8 cellular contexts compared by ENCODE assay signal in genomic region chr18:41955688-41956087, GRCh38. TPM values are rescaled to one million over a fixed set of nuclear protein-coding genes. Genes with fewer than 3 reads are reported as not detected.
A peak's percentile ranks its signal among the peaks of the same experiment; 100 is the strongest.
DNase-seq lines count a peak whose midpoint lies in the region; ATAC-seq and TF ChIP-seq lines count a peak whose summit lies in the region.

No MANE protein-coding gene starts in this region.

- no peaks in the 10 kb centered on the region; a peak in 1 of 5 replicates for H3K9me3 Mint-ChIP-seq in H9

- H2AFZ ChIP-seq in H9 (ENCODE audit: low read length): no peak overlapping the region

- H4K91ac ChIP-seq in H9 (ENCODE audit: insufficient read length, low read depth, low read length): no peak overlapping the region

- peak overlapping the region; percentile 91 for H3K9ac ChIP-seq in H9 (ENCODE audit: extremely low read depth, insufficient read length, low read length)
- H3K9ac ChIP-seq in SK-N-MC (ENCODE audit: insufficient read length): peak overlapping the region; percentile 92
- H3K9ac ChIP-seq in skeletal muscle tissue (ENCODE audit: low read depth in 1 of 3, low read length in 3 of 3): peak overlapping the region; percentile 88 to 94 (median 94)

- H3K14ac ChIP-seq in H9 (ENCODE audit: insufficient read depth, low read length): no peak overlapping the region; the same call in 1 of the 2 replicates

- H4K8ac ChIP-seq in H9 (replicated peaks; ENCODE audit: insufficient read length, low read depth, low read length): no peak overlapping the region

- H3K4ac ChIP-seq in H9 (ENCODE audit: low read depth, low read length): no peak overlapping the region

- H3K23ac ChIP-seq in H9 (ENCODE audit: insufficient read length, low read depth, low read length): no peak overlapping the region

- peaks cover 3% of the 10 kb centered on the region for H3K23me2 ChIP-seq in H9 (ENCODE audit: insufficient read length, low read depth, low read length, poor library complexity, severe bottlenecking)

- no peaks in the 10 kb centered on the region for H3K4me1 ChIP-seq in H9 (ENCODE audit: insufficient read depth, low read length)
- peaks cover 8 to 12% (median 10%) of the 10 kb centered on the region in 3 donors for H3K4me1 ChIP-seq in skeletal muscle tissue (ENCODE audit: control insufficient read depth in 3 of 3, insufficient read depth in 3 of 3, low read length in 3 of 3)

- no CpG with 5 or more reads among the region's 11 CpGs for WGBS in H9 (ENCODE audit: extremely low coverage, insufficient read length, low lambda C conversion rate)

- peak overlapping the region; percentile 96 for H3K4me3 ChIP-seq in SK-N-MC
- peak overlapping the region; percentile 76 for H3K4me3 ChIP-seq in fibroblast of villous mesenchyme (ENCODE audit: low read depth, low read length)
- H3K4me3 ChIP-seq in skeletal muscle tissue (ENCODE audit: low read length in 3 of 3): peak overlapping the region; percentile 89 to 100 (median 91)

- H3K18ac ChIP-seq in H9 (ENCODE audit: insufficient read length, low read depth, low read length): no peak overlapping the region

- H2AK5ac ChIP-seq in H9 (ENCODE audit: insufficient read length, low read length): no peak overlapping the region

- H3K27me3 ChIP-seq in H9 (ENCODE audit: insufficient read depth, low read length): no peaks in the 10 kb centered on the region
- H3K27me3 ChIP-seq in skeletal muscle tissue (ENCODE audit: control insufficient read depth in 3 of 3, insufficient read depth in 3 of 3, low read length in 3 of 3): no peaks in the 10 kb centered on the region

- no peak overlapping the region for H2BK5ac ChIP-seq in H9 (ENCODE audit: insufficient read length, low read length)

- H3K4me2 ChIP-seq in H9 (ENCODE audit: insufficient read depth, insufficient read length, low read length): peak overlapping the region; percentile 97

- no peak overlapping the region for H2BK15ac ChIP-seq in H9 (ENCODE audit: low read depth, low read length)

- no peak for ATAC-seq in GM18870 (IDR thresholded peaks at IDR 0.05; ENCODE audit: unreplicated experiment)

- H2BK20ac ChIP-seq in H9 (ENCODE audit: low read depth, low read length, poor library complexity, severe bottlenecking): no peak overlapping the region

- peak overlapping the region in 2 of 3 experiments; percentile 99 to 100; a peak in 5 of 7 replicates for H3K27ac Mint-ChIP-seq in H9

- peaks cover 10 to 11% of the 10 kb centered on the region in 2 experiments for H3K4me1 Mint-ChIP-seq in H9

- no peak overlapping the region for H4K5ac ChIP-seq in H9 (ENCODE audit: insufficient read length, low read depth, low read length)

- H3K79me1 ChIP-seq in H9 (ENCODE audit: insufficient read depth, low read depth, low read length, poor library complexity, severe bottlenecking): no peaks in the 10 kb centered on the region

- TF ChIP-seq CTCF in H9 (conservative IDR thresholded peaks at IDR 0.05): no peak
- TF ChIP-seq CTCF in fibroblast of villous mesenchyme (IDR thresholded peaks at IDR 0.05; ENCODE audit: insufficient read depth, low read depth, low read length): no peak

- H3K27me3 Mint-ChIP-seq in H9 (ENCODE audit: low read depth): peaks cover 26% of the 10 kb centered on the region

- H2BK12ac ChIP-seq in H9 (ENCODE audit: insufficient read length, low read depth, low read length): no peak overlapping the region

- peak overlapping the region; percentile 100 for H3K4me3 Mint-ChIP-seq in H9

- H3K27ac ChIP-seq in H9 (ENCODE audit: insufficient read length, low read depth, low read length): no peak overlapping the region
- no peak overlapping the region for H3K27ac ChIP-seq in SK-N-MC
- peak overlapping the region; percentile 81 for H3K27ac ChIP-seq in skeletal muscle tissue (ENCODE audit: low read depth, low read length)

- peaks cover 9 to 25% (median 24%) of the 10 kb centered on the region in 3 experiments for H3K36me3 Mint-ChIP-seq in H9 (ENCODE audit: insufficient read depth in 1 of 3, low read depth in 3 of 3)

- peaks cover 10% of the 10 kb centered on the region; the same call in 1 of the 2 replicates for H3K79me2 ChIP-seq in H9 (ENCODE audit: insufficient read depth, low read length)

- H4K20me1 ChIP-seq in H9 (ENCODE audit: control insufficient read depth, insufficient read depth, insufficient read length): no peaks in the 10 kb centered on the region

- H3T11ph ChIP-seq in H9 (ENCODE audit: low read length): no peak overlapping the region

- H3K56ac ChIP-seq in H9 (ENCODE audit: insufficient read length, low read depth, low read length): no peak overlapping the region

- no peak for DNase-seq in H9
- DNase-seq in SK-N-MC (ENCODE audit: low read depth, low spot score): no peak
- no peak for DNase-seq in fibroblast of villous mesenchyme (ENCODE audit: low read depth)
- no peak for DNase-seq in GM19238 (ENCODE audit: insufficient read length, low spot score)
- DNase-seq in NCI-H2196 (lab: John Stamatoyannopoulos, UW; ENCODE audit: unreplicated experiment): no peak
- DNase-seq in NCI-H446 (lab: John Stamatoyannopoulos, UW): no peak

- H3K36me3 ChIP-seq in SK-N-MC (ENCODE audit: insufficient read depth, low read length) (peaks cover 13% of the 10 kb centered on the region), skeletal muscle tissue (ENCODE audit: control insufficient read depth in 3 of 3, insufficient read depth in 3 of 3, low read length in 3 of 3) (peaks cover 4 to 8% (median 4%) of the 10 kb centered on the region in 3 donors)

- H3K9me3 ChIP-seq in H9 (ENCODE audit: control insufficient read depth, low read depth, low read length): no peaks in the 10 kb centered on the region
- no peaks in the 10 kb centered on the region for H3K9me3 ChIP-seq in SK-N-MC (ENCODE audit: low read depth, low read length)
- no peaks in the 10 kb centered on the region for H3K9me3 ChIP-seq in skeletal muscle tissue (ENCODE audit: control insufficient read depth in 3 of 3, low read length in 3 of 3)

- H2BK120ac ChIP-seq in H9 (ENCODE audit: low read depth, low read length, poor library complexity, severe bottlenecking): no peak overlapping the region

RNA-seq across cellular contexts. Expression of gene PIK3C3, which starts 0.7 kb away (rescaled TPM):
- total RNA-seq in H9 (2021) (48.8 and 52.4 TPM in 2 replicates), fibroblast of villous mesenchyme (45.1 and 67.4 TPM in 2 replicates), skeletal muscle tissue (50.1 TPM)
